Comparison of ENCODE assay signal across 9 cellular contexts in the genomic region with DNA sequence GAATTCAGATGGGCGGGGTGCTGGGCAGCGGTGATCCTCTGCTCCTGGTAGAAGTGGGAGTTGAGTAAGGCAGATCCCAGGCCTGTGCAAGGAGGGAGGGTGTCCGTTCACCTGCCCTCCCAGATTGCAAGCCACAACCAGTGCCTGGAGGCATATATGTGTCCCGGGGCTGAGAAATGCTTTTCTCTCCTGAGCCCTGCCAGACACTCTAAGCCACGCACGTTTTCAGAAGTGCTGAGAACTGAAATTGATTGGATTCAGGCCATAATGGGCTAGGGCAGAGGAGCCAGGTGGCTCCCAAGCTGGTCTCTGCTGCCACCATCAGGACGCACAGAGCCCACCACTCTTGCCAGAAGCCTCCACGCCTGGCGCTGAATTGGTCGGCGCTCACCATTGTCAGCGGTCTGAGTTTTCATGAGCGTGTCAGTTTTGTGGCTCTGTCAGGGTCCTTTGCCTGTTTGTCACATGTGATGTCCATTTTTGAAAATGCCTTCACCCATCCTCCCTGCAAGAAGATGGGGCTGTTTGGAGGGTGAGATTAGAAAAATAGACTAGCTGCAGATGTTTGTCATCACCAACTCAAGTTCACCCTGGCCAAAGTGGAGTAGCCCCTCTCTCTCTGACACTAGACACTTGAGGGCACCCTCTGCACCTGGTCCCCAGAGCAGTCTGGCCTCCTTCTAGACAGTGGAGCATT. TPM values are rescaled to one million over a fixed set of nuclear protein-coding genes. Genes with fewer than 3 reads are reported as not detected.
DNase-seq lines count a peak whose midpoint lies in the region; ATAC-seq and TF ChIP-seq lines count a peak whose summit lies in the region.
"Had no signal": no experiment of that assay in that cellular context is flagged by ENCODE, and none has a peak within 500 bp of the region (broad histone marks: within the 10 kb centered on the region; RNA-seq: fewer than 3 reads in every experiment).

No MANE protein-coding gene starts in this region.

- peaks cover 47% of the 10 kb centered on the region for H3K27me3 ChIP-seq in foreskin keratinocyte

- peak; percentile 61 for DNase-seq in activated CD8-positive, alpha-beta memory T cell treated with anti-CD3 and anti-CD28 coated beads, Interleukin-2, amount 50 U/mL, for 48 hours
- no peak for DNase-seq in activated CD8-positive, alpha-beta memory T cell treated with anti-CD3 and anti-CD28 coated beads for 24 hours
- DNase-seq in NCI-H2081 (lab: John Stamatoyannopoulos, UW) (peak; percentile 65 to 82), foreskin keratinocyte (peak; percentile 14 to 40), omental fat pad (ENCODE audit: low spot score) (no peak)
- no peak for DNase-seq in stimulated activated naive CD4-positive, alpha-beta T cell treated with Interleukin-2 at 50 U/mL for 16 hours (lab: John Stamatoyannopoulos, UW)

- peak; percentile 65; the same call in 1 of the 2 replicates for TF ChIP-seq CTCF in WI38 (IDR thresholded peaks at IDR 0.05; ENCODE audit: low read depth, low read length)
- TF ChIP-seq CTCF in foreskin keratinocyte (conservative IDR thresholded peaks at IDR 0.05), result peak; percentile 88
- TF ChIP-seq CTCF in omental fat pad (IDR thresholded peaks at IDR 0.05), result no peak

- no peak overlapping the region for H3K4me3 ChIP-seq in WI38 (ENCODE audit: low read depth, low read length)

- ATAC-seq in HG02885 (IDR thresholded peaks at IDR 0.05; ENCODE audit: poor library complexity, unreplicated experiment) (peak; percentile 79), foreskin keratinocyte (peak; percentile 68), omental fat pad (ENCODE audit: low FRiP score) (peak; percentile 51)

- H3K27ac ChIP-seq in foreskin keratinocyte, result no peak overlapping the region
- H3K27ac ChIP-seq: epithelial cell of prostate had no signal

- H3K4me1 ChIP-seq in foreskin keratinocyte, result no peaks in the 10 kb centered on the region

RNA-seq across cellular contexts. Expression of a gene that starts 15.4 kb away (rescaled TPM):
- total RNA-seq in foreskin keratinocyte (not detected in 2 replicates), omental fat pad (not detected)
- not detected in 2 replicates for polyA plus RNA-seq in foreskin keratinocyte

Comparison
In these comparisons a context has a peak if more than half of its experiments do, and no peak if none do; other contexts are left out.
1. DNase-seq: peak in activated CD8-positive, alpha-beta memory T cell treated with anti-CD3 and anti-CD28 coated beads, Interleukin-2, amount 50 U/mL, for 48 hours (single experiment), NCI-H2081 (2 of 2) and foreskin keratinocyte (2 of 2); none in activated CD8-positive, alpha-beta memory T cell treated with anti-CD3 and anti-CD28 coated beads for 24 hours (single experiment), omental fat pad (single experiment) and stimulated activated naive CD4-positive, alpha-beta T cell treated with Interleukin-2 at 50 U/mL for 16 hours (single experiment).
2. CTCF ChIP-seq: peak in WI38 (single experiment) and foreskin keratinocyte (single experiment); none in omental fat pad (0 of 3).
3. Peak in every context shown above with its lines, with median percentiles within 50 percentile points of each other: ATAC-seq.